Comparison of ENCODE assay signal across 25 cellular contexts in the genomic region with DNA sequence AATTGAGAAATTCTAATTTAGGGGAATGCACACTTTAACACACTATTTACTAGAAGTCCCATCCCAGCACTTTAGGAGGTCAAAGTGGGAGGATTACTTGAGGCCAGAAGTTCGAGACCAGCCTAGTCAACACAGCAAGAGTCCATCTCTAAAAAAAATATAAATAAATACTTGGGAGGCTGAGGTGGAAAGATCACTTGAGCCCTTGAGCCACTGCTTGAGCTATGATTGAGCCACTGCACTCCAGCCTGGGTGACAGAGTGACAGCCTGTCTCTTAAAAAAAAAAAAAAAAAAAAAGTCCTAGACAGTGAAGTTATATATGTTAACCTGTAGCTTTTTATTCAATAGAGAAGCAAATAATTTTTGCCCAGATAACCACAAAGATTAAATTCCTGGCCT.
DNase-seq lines count a peak whose midpoint lies in the region; ATAC-seq, FAIRE-seq and TF ChIP-seq lines count a peak whose summit lies in the region.
"Had no signal": no experiment of that assay in that cellular context is flagged by ENCODE, and none has a peak within 500 bp of the region (broad histone marks: within the 10 kb centered on the region; RNA-seq: fewer than 3 reads in every experiment).

No MANE protein-coding gene starts in this region.

- H2BK12ac ChIP-seq in trophoblast cell (ENCODE audit: low read length), result no peak overlapping the region

- H3K23ac ChIP-seq in trophoblast cell (ENCODE audit: low read length), result no peak overlapping the region

- no peak overlapping the region for H3K18ac ChIP-seq in trophoblast cell (ENCODE audit: low read length)

- H2AFZ ChIP-seq in hepatocyte, result no peak overlapping the region
- no peak overlapping the region for H2AFZ ChIP-seq in trophoblast cell (ENCODE audit: insufficient read depth, low read length, poor library complexity)
- H2AFZ ChIP-seq: GM23248 had no signal

- TF ChIP-seq CTCF in hepatocyte (IDR thresholded peaks at IDR 0.05; ENCODE audit: poor library complexity) (no peak), nephron progenitor cell (IDR thresholded peaks at IDR 0.05) (no peak)

- no peaks in the 10 kb centered on the region for H3K79me1 ChIP-seq in trophoblast cell (ENCODE audit: low read length)

- H3K27ac ChIP-seq in hepatocyte (no peak overlapping the region), trophoblast cell (ENCODE audit: low read depth, low read length) (no peak overlapping the region)
- H3K27ac ChIP-seq: A549; BLaER1 treated with 17β-estradiol and CSF1 and Interleukin-3, amounts not matched to agents 10 nM and 100 nM; GM23248 had no signal

- H3K27me3 ChIP-seq in hepatocyte, result no peaks in the 10 kb centered on the region
- H3K27me3 ChIP-seq in trophoblast cell (ENCODE audit: insufficient read depth, low read length), result no peaks in the 10 kb centered on the region
- H3K27me3 ChIP-seq: BE2C; BLaER1 treated with 17β-estradiol and CSF1 and Interleukin-3, amounts not matched to agents 10 nM and 100 nM had no signal

- H3K4me2 ChIP-seq in hepatocyte (peak overlapping the region; percentile 49), trophoblast cell (ENCODE audit: low read length) (no peak overlapping the region)
- H3K4me2 ChIP-seq: BLaER1 treated with 17β-estradiol and CSF1 and Interleukin-3, amounts not matched to agents 10 nM and 100 nM had no signal

- no peak overlapping the region for H4K12ac ChIP-seq in trophoblast cell (ENCODE audit: low read depth, low read length)

- no peak for ATAC-seq in activated T-cell treated with anti-CD3 and anti-CD28 coated beads, Interleukin-2, amount 50 U/mL, for 72 hours (replicated peaks in 1 of 2)
- ATAC-seq: A549, GM12878, HCT116 had no signal

- H3K9ac ChIP-seq in trophoblast cell (ENCODE audit: low read length), result no peak overlapping the region
- H3K9ac ChIP-seq: BLaER1 treated with 17β-estradiol and CSF1 and Interleukin-3, amounts not matched to agents 10 nM and 100 nM; GM23248 had no signal

- no peak overlapping the region for H3K4ac ChIP-seq in trophoblast cell (ENCODE audit: low read depth, low read length)

- peak overlapping the region; percentile 70 for H3K27ac Mint-ChIP-seq in activated T-cell treated with anti-CD3 and anti-CD28 coated beads, Interleukin-2, amount 50 U/mL, for 72 hours
- H3K27ac Mint-ChIP-seq in nephron progenitor cell, result peak overlapping the region; percentile 53
- H3K27ac Mint-ChIP-seq: CD14-positive monocyte; CD4-positive, alpha-beta T cell; CD8-positive, alpha-beta memory T cell; H9 had no signal

- H3K4me3 ChIP-seq in hepatocyte (no peak overlapping the region), trophoblast cell (ENCODE audit: low read depth, low read length) (no peak overlapping the region)
- H3K4me3 ChIP-seq: A549; BLaER1 treated with 17β-estradiol and CSF1 and Interleukin-3, amounts not matched to agents 10 nM and 100 nM; GM12878; GM23248 had no signal

- no peak overlapping the region for H2BK5ac ChIP-seq in trophoblast cell (ENCODE audit: low read depth, low read length, poor library complexity)

- no peak overlapping the region for H3K14ac ChIP-seq in trophoblast cell (ENCODE audit: low read length)

- 85% methylated on average over 1 of the region's 1 CpG for WGBS in hepatocyte (ENCODE audit: low lambda C conversion rate, missing lambda C conversion rate)
- no CpG with 5 or more reads among the region's 1 CpG for WGBS in trophoblast cell (ENCODE audit: extremely low coverage, insufficient coverage, insufficient read length)

- no peak overlapping the region for H4K91ac ChIP-seq in trophoblast cell (ENCODE audit: low read depth, low read length)

- H3K36me3 Mint-ChIP-seq in activated T-cell treated with anti-CD3 and anti-CD28 coated beads, Interleukin-2, amount 50 U/mL, for 72 hours (ENCODE audit: insufficient read depth in 2 of 2), result peaks cover 0 to 3% of the 10 kb centered on the region in 2 donors
- H3K36me3 Mint-ChIP-seq in nephron progenitor cell (ENCODE audit: low read depth), result peaks cover 22% of the 10 kb centered on the region

- H4K20me1 ChIP-seq in hepatocyte (ENCODE audit: insufficient read depth, poor library complexity, severe bottlenecking), result peaks cover 26% of the 10 kb centered on the region

- H2BK120ac ChIP-seq in trophoblast cell (ENCODE audit: insufficient read depth, low read length, poor library complexity), result no peak overlapping the region

- H3K9me3 ChIP-seq in hepatocyte (ENCODE audit: low read depth), result no peaks in the 10 kb centered on the region
- no peaks in the 10 kb centered on the region for H3K9me3 ChIP-seq in trophoblast cell (ENCODE audit: insufficient read depth, low read depth, low read length)
- H3K9me3 ChIP-seq: A549; BE2C; BLaER1 treated with 17β-estradiol and CSF1 and Interleukin-3, amounts not matched to agents 10 nM and 100 nM had no signal

- H3K79me2 ChIP-seq in hepatocyte, result peaks cover 100% of the 10 kb centered on the region
- H3K79me2 ChIP-seq in trophoblast cell (ENCODE audit: control insufficient read depth, insufficient read depth, low read length, poor library complexity), result no peaks in the 10 kb centered on the region

- H3K4me3 Mint-ChIP-seq in activated T-cell treated with anti-CD3 and anti-CD28 coated beads, Interleukin-2, amount 50 U/mL, for 72 hours, result no peak overlapping the region
- H3K4me3 Mint-ChIP-seq in nephron progenitor cell, result no peak overlapping the region
- H3K4me3 Mint-ChIP-seq: CD14-positive monocyte; CD4-positive, alpha-beta T cell; CD8-positive, alpha-beta memory T cell; H9 had no signal

- H3K4me1 ChIP-seq in hepatocyte (ENCODE audit: insufficient read depth), result peaks cover 14% of the 10 kb centered on the region
- no peaks in the 10 kb centered on the region for H3K4me1 ChIP-seq in trophoblast cell (ENCODE audit: control insufficient read depth in 1 of 2, insufficient read depth in 2 of 2, low read length in 2 of 2)

- H4K8ac ChIP-seq in trophoblast cell (ENCODE audit: low read depth, low read length), result no peak overlapping the region

- no peaks in the 10 kb centered on the region for H3K9me2 ChIP-seq in hepatocyte (replicated peaks; ENCODE audit: insufficient read depth)

- H3K4me1 Mint-ChIP-seq in activated T-cell treated with anti-CD3 and anti-CD28 coated beads, Interleukin-2, amount 50 U/mL, for 72 hours (ENCODE audit: low read depth), result peaks cover 43% of the 10 kb centered on the region
- H3K4me1 Mint-ChIP-seq in nephron progenitor cell, result peaks cover 24% of the 10 kb centered on the region

- DNase-seq in activated T-cell treated with anti-CD3 and anti-CD28 coated beads, Interleukin-2, amount 50 U/mL, for 72 hours, result no peak
- DNase-seq in activated T-cell treated with anti-CD3 and anti-CD28 coated beads for 4 hours (no peak), hepatocyte (ENCODE audit: low spot score) (no peak), nephron progenitor cell (no peak), trophoblast cell (no peak), frontal cortex (ENCODE audit: low spot score in 2 of 2) (no peak)
- DNase-seq: 8988T; ACHN; AML-193; BE2C; CD4-positive, alpha-beta T cell; CD8-positive, alpha-beta memory T cell; DMS 273 treated with DMSO at 0.1 percent for 48 hours; DMS79; EL; GDM1; GM23248; H9 had no signal

- FAIRE-seq in frontal cortex (lab: Jason Lieb, UNC), result no peak
- FAIRE-seq: A549, GM19239, H1 had no signal

- H3K36me3 ChIP-seq in hepatocyte (replicated peaks; ENCODE audit: insufficient read depth, low read depth), result no peaks in the 10 kb centered on the region
- H3K36me3 ChIP-seq in trophoblast cell (ENCODE audit: control insufficient read depth in 1 of 2, insufficient read depth in 2 of 2, low read length in 2 of 2), result no peaks in the 10 kb centered on the region
- H3K36me3 ChIP-seq: BE2C had no signal

- no peaks in the 10 kb centered on the region for H3K9me3 Mint-ChIP-seq in activated T-cell treated with anti-CD3 and anti-CD28 coated beads, Interleukin-2, amount 50 U/mL, for 72 hours
- H3K9me3 Mint-ChIP-seq in nephron progenitor cell, result peaks cover 11% of the 10 kb centered on the region
- H3K9me3 Mint-ChIP-seq: CD14-positive monocyte; CD4-positive, alpha-beta T cell; CD8-positive, alpha-beta memory T cell; H9 had no signal

- no peak overlapping the region for H2AK5ac ChIP-seq in trophoblast cell (ENCODE audit: low read length)

- H3K27me3 Mint-ChIP-seq in activated T-cell treated with anti-CD3 and anti-CD28 coated beads, Interleukin-2, amount 50 U/mL, for 72 hours (ENCODE audit: low read depth), result no peaks in the 10 kb centered on the region
- H3K27me3 Mint-ChIP-seq in nephron progenitor cell (ENCODE audit: low read depth, poor library complexity), result no peaks in the 10 kb centered on the region
- H3K27me3 Mint-ChIP-seq: CD4-positive, alpha-beta T cell; CD8-positive, alpha-beta memory T cell had no signal
